ENCODE assay signal across 8 cellular contexts in the genomic region with DNA sequence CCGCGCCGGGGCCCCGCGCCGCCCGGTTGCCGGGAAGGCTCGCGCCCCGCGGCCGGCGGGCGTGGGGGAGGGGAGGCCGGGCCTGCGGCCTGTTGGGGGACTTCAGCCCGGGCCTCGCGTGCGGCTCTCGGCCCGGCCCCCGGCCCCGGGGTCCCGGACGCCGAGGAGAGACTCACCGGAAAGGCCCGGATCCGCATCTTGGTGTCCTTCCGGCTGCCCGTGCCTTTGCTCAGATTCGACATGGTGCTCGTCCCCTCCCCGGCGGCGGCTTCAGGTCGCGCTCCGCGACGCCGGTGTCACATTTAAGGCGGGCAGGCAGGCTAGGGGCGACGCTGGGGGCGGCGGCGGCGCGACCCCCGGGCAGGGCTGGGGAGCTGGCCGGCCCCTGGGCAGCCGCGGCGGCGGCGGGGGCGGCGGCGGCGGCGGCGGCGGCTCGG. TPM values are rescaled to one million over a fixed set of nuclear protein-coding genes. Genes with fewer than 3 reads are reported as not detected.
DNase-seq lines count a peak whose midpoint lies in the region; ATAC-seq, FAIRE-seq and TF ChIP-seq lines count a peak whose summit lies in the region.

No MANE protein-coding gene starts in this region.

- peaks cover 14% of the 10 kb centered on the region for H3K4me1 ChIP-seq in A673 (ENCODE audit: insufficient read depth, low read length, poor library complexity, severe bottlenecking)

- DNase-seq in A673 (ENCODE audit: low spot score) = peak; percentile 71
- peak; percentile 58 for DNase-seq in OCI-M1 (lab: John Stamatoyannopoulos, UW)
- peak; percentile 42 for DNase-seq in activated T-helper 9 cell treated with anti-CD3 and anti-CD28 coated beads, Interleukin-2, amount 50 U/mL, for 16 hours (ENCODE audit: low read depth)
- DNase-seq in frontal cortex (ENCODE audit: low spot score in 2 of 2) = peak; percentile 32 to 58
- peak; percentile 85 for DNase-seq in osteocyte (ENCODE audit: extremely low spot score, unreplicated experiment)
- peak; percentile 46 for DNase-seq in urothelium cell line (ENCODE audit: low spot score)

- peaks cover 38% of the 10 kb centered on the region for H3K4me1 Mint-ChIP-seq in osteocyte (ENCODE audit: unreplicated experiment)

- POLR2A ChIA-PET in A673 (lab: Charles Lee; ENCODE audit: low non-redundant PET) = no interaction called here

- intact Hi-C loops in A673 (cut with micrococcal nuclease; ENCODE audit: unreplicated experiment) = no loop called here

- H3K27me3 Mint-ChIP-seq in osteocyte (ENCODE audit: unreplicated experiment) = no peaks in the 10 kb centered on the region

- peak overlapping the region; percentile 90 for H3K4me3 ChIP-seq in A673 (ENCODE audit: low read depth, low read length, poor library complexity, severe bottlenecking)

- ATAC-seq in GM18505 (IDR thresholded peaks at IDR 0.05; ENCODE audit: unreplicated experiment) (peak; percentile 33), HG02970 (IDR thresholded peaks at IDR 0.05; ENCODE audit: low FRiP score, unreplicated experiment) (peak; percentile 23)

- no peaks in the 10 kb centered on the region for H3K9me3 Mint-ChIP-seq in osteocyte (ENCODE audit: unreplicated experiment)

- no TSS peak for BruUV-seq in A673 (replicated peaks; lab: Mats Ljungman, UMichigan)

- TF ChIP-seq CTCF in A673 (conservative IDR thresholded peaks at IDR 0.05; ENCODE audit: low read depth, low read length) (no peak), osteocyte (IDR thresholded peaks at IDR 0.05) (no peak)

- H3K27ac ChIP-seq in A673 (ENCODE audit: low read depth, low read length, poor library complexity, severe bottlenecking) = peak overlapping the region; percentile 92

- peak overlapping the region; percentile 78 for H3K4me3 Mint-ChIP-seq in osteocyte (ENCODE audit: unreplicated experiment)

- peaks cover 2% of the 10 kb centered on the region for H3K36me3 Mint-ChIP-seq in osteocyte (ENCODE audit: unreplicated experiment)

- no peaks in the 10 kb centered on the region for H3K36me3 ChIP-seq in A673 (ENCODE audit: insufficient read depth, low read length, poor library complexity, severe bottlenecking)

- no peaks in the 10 kb centered on the region for H3K27me3 ChIP-seq in A673 (replicated peaks; ENCODE audit: insufficient read depth, low read depth, low read length, poor library complexity)

- CTCF ChIA-PET in A673 (lab: Charles Lee) = no interaction called here

- FAIRE-seq in frontal cortex (lab: Jason Lieb, UNC) = no peak
- no peak for FAIRE-seq in urothelium cell line (lab: Jason Lieb, UNC)

- no peaks in the 10 kb centered on the region for H3K9me3 ChIP-seq in A673 (ENCODE audit: low read depth, low read length, poor library complexity, severe bottlenecking)

- H3K27ac Mint-ChIP-seq in osteocyte (ENCODE audit: unreplicated experiment) = peak overlapping the region; percentile 81

- no peak for TF ChIP-seq POLR2A in GM18505 (IDR thresholded peaks at IDR 0.05; ENCODE audit: borderline replicate concordance, extremely low read depth, insufficient read depth, insufficient read length)

RNA-seq across cellular contexts. Expression of gene CUL3, which starts 0.4 kb away (rescaled TPM):
- total RNA-seq in A673 (2021) (137 and 140 TPM in 2 replicates), frontal cortex (95.0 TPM), osteocyte (72.6 and 83.6 TPM in 2 replicates)

Comparison
In these comparisons a context has a peak if more than half of its experiments do, and no peak if none do; other contexts are left out.
1. Peak in every context shown above with its lines: DNase-seq, ATAC-seq, H3K4me3 ChIP-seq and H3K27ac ChIP-seq.